ENCODE assay signal across 24 cellular contexts in the genomic region with DNA sequence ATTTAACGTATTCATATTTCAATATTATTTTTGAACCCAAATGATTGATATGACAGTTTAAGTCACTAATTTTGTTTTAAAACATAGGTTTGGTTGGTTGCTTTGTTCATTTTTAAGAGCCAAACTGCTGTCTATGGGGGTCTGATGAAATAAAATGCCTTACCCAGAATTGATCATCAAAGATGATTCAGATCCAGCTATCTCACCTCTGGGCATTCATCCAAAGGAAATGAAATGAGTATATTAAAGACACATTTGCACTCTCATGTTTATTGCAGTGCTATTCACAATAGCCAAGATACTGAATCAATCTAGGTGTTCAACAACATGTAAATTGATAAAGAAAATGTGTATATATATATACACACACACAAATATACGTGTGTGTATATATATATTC.
DNase-seq lines count a peak whose midpoint lies in the region; FAIRE-seq and TF ChIP-seq lines count a peak whose summit lies in the region.
"Had no signal": no experiment of that assay in that cellular context is flagged by ENCODE, and none has a peak within 500 bp of the region (broad histone marks: within the 10 kb centered on the region; RNA-seq: fewer than 3 reads in every experiment).

No MANE protein-coding gene starts in this region.

- H3K36me3 ChIP-seq in brain microvascular endothelial cell (replicated peaks): no peaks in the 10 kb centered on the region
- H3K36me3 ChIP-seq: neural progenitor cell, sigmoid colon, transverse colon had no signal

- DNase-seq in ELR (ENCODE audit: low read depth): peak; percentile 87
- peak; percentile 28 for DNase-seq in LHCN-M2 (ENCODE audit: low read depth)
- DNase-seq in brain microvascular endothelial cell: peak; percentile 45
- peak; percentile 47 to 77 for DNase-seq in foreskin fibroblast
- no peak for DNase-seq in H54 (ENCODE audit: insufficient read length, low spot score)
- DNase-seq in iPS-NIHi11 (ENCODE audit: low spot score): no peak
- no peak for DNase-seq in HEK293T (ENCODE audit: extremely low spot score)
- no peak for DNase-seq in stimulated activated CD4-positive, alpha-beta T cell treated with anti-CD3 and anti-CD28 coated beads, Interleukin-4, amount 100 ng/mL, for 24 hours
- DNase-seq: activated B cell treated with CpG ODN at 0.5 μM for 24 hours; activated naive CD4-positive, alpha-beta T cell treated with anti-CD3 and anti-CD28 coated beads, Interleukin-2, amount 10 ng/mL, durations not matched to agents 7 days and 5 days; anterior cingulate cortex; dorsolateral prefrontal cortex; glutamatergic neuron; KBM-7; left colon; NCI-H82; OCI-M1; posterior cingulate gyrus; SHP77; sigmoid colon; SW 1271; T1000; transverse colon had no signal

- FAIRE-seq in H54 (lab: Jason Lieb, UNC): no peak

- TF ChIP-seq CTCF in brain microvascular endothelial cell (IDR thresholded peaks at IDR 0.05; ENCODE audit: low read depth, low read length, missing control alignments) (no peak), foreskin fibroblast (IDR thresholded peaks at IDR 0.05; ENCODE audit: low read depth, low read length) (no peak)

- H3K27ac ChIP-seq in brain microvascular endothelial cell: no peak overlapping the region
- H3K27ac ChIP-seq: dorsolateral prefrontal cortex, neural progenitor cell, sigmoid colon, transverse colon had no signal

- no peak for TF ChIP-seq POLR2A in H54 (IDR thresholded peaks at IDR 0.05; ENCODE audit: low read depth, low read length)

- no peak overlapping the region for H3K4me3 ChIP-seq in brain microvascular endothelial cell (ENCODE audit: low read depth, low read length)
- H3K4me3 ChIP-seq in foreskin fibroblast (ENCODE audit: low read depth in 1 of 2, low read length in 2 of 2): no peak overlapping the region
- H3K4me3 ChIP-seq: dorsolateral prefrontal cortex, neural progenitor cell, sigmoid colon, transverse colon had no signal

- POLR2A ChIA-PET in HEK293T (lab: Yijun Ruan, JAX): no interaction called here

- H3K27me3 ChIP-seq in brain microvascular endothelial cell (replicated peaks): no peaks in the 10 kb centered on the region
- H3K27me3 ChIP-seq: dorsolateral prefrontal cortex, neural progenitor cell, sigmoid colon, transverse colon had no signal

- in situ Hi-C loops in brain microvascular endothelial cell (cut with HindIII; ENCODE audit: low pct_ligation_motif_present, low sequenced_read_pairs): no loop called here

- CTCF ChIA-PET in HEK293T (lab: Yijun Ruan, JAX): interaction anchor here (0.8 kb wide), 1 partner anchor 370 kb away, joined by 4 read pairs; no protein-coding TSS in a partner anchor

TF ChIP-seq in HEK293T, 16 proteins besides CTCF, POLR2A, EP300 and RAD21:
- TF ChIP-seq BHLHE40 (IDR thresholded peaks at IDR 0.05; ENCODE audit: borderline replicate concordance) (no peak), FOXM1 (IDR thresholded peaks at IDR 0.05; ENCODE audit: borderline replicate concordance) (no peak), ARNT (IDR thresholded peaks at IDR 0.05) (no peak), ELF4 (IDR thresholded peaks at IDR 0.05) (no peak), FOXK2 (IDR thresholded peaks at IDR 0.05) (no peak), LEF1 (IDR thresholded peaks at IDR 0.05; ENCODE audit: borderline replicate concordance) (no peak)

Comparison
In these comparisons a context has a peak if more than half of its experiments do, and no peak if none do; other contexts are left out.
1. DNase-seq: peak in ELR (single experiment), LHCN-M2 (single experiment), brain microvascular endothelial cell (single experiment) and foreskin fibroblast (2 of 2); none in H54 (single experiment), iPS-NIHi11 (single experiment), HEK293T (single experiment) and stimulated activated CD4-positive, alpha-beta T cell treated with anti-CD3 and anti-CD28 coated beads, Interleukin-4, amount 100 ng/mL, for 24 hours (single experiment).